In genomic region chr14:95741051-95741490, GRCh38 we compare ENCODE assay signal across 1 cellular context.
A peak's percentile ranks its signal among the peaks of the same experiment; 100 is the strongest.
TF ChIP-seq lines count a peak whose summit lies in the region.

No MANE protein-coding gene starts in this region.

TF ChIP-seq in HEK293, 187 proteins besides CTCF, POLR2A, EP300 and RAD21 (continued from another document and continues in another):
- TF ChIP-seq, protein P1, sequence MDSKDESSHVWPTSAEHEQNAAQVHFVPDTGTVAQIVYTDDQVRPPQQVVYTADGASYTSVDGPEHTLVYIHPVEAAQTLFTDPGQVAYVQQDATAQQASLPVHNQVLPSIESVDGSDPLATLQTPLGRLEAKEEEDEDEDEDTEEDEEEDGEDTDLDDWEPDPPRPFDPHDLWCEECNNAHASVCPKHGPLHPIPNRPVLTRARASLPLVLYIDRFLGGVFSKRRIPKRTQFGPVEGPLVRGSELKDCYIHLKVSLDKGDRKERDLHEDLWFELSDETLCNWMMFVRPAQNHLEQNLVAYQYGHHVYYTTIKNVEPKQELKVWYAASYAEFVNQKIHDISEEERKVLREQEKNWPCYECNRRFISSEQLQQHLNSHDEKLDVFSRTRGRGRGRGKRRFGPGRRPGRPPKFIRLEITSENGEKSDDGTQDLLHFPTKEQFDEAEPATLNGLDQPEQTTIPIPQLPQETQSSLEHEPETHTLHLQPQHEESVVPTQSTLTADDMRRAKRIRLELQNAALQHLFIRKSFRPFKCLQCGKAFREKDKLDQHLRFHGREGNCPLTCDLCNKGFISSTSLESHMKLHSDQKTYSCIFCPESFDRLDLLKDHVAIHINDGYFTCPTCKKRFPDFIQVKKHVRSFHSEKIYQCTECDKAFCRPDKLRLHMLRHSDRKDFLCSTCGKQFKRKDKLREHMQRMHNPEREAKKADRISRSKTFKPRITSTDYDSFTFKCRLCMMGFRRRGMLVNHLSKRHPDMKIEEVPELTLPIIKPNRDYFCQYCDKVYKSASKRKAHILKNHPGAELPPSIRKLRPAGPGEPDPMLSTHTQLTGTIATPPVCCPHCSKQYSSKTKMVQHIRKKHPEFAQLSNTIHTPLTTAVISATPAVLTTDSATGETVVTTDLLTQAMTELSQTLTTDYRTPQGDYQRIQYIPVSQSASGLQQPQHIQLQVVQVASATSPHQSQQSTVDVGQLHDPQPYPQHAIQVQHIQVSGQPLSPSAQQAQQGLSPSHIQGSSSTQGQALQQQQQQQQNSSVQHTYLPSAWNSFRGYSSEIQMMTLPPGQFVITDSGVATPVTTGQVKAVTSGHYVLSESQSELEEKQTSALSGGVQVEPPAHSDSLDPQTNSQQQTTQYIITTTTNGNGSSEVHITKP (tag by site-specific recombination; IDR thresholded peaks at IDR 0.05): peak; percentile 53
- 0 out of 2 replicates have a peak, but pooled peaks have one; percentile 15 for TF ChIP-seq ZFP69B (tag by site-specific recombination; IDR thresholded peaks at IDR 0.05)
- no peak for TF ChIP-seq ZNF23 (tag by site-specific recombination; IDR thresholded peaks at IDR 0.05; ENCODE audit: borderline replicate concordance)
- TF ChIP-seq TCF7L2 (IDR thresholded peaks at IDR 0.05; ENCODE audit: borderline replicate concordance, low read depth, low read length): no peak
- TF ChIP-seq, protein P2, sequence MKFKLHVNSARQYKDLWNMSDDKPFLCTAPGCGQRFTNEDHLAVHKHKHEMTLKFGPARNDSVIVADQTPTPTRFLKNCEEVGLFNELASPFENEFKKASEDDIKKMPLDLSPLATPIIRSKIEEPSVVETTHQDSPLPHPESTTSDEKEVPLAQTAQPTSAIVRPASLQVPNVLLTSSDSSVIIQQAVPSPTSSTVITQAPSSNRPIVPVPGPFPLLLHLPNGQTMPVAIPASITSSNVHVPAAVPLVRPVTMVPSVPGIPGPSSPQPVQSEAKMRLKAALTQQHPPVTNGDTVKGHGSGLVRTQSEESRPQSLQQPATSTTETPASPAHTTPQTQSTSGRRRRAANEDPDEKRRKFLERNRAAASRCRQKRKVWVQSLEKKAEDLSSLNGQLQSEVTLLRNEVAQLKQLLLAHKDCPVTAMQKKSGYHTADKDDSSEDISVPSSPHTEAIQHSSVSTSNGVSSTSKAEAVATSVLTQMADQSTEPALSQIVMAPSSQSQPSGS (tag by site-specific recombination; IDR thresholded peaks at IDR 0.05; ENCODE audit: low read depth): no peak
- TF ChIP-seq ZSCAN30 (tag by site-specific recombination; IDR thresholded peaks at IDR 0.05): peak; percentile 55; the same call in 1 of the 2 replicates
- no peak for TF ChIP-seq ZSCAN16 (tag by site-specific recombination; IDR thresholded peaks at IDR 0.05)
- TF ChIP-seq, protein P3, sequence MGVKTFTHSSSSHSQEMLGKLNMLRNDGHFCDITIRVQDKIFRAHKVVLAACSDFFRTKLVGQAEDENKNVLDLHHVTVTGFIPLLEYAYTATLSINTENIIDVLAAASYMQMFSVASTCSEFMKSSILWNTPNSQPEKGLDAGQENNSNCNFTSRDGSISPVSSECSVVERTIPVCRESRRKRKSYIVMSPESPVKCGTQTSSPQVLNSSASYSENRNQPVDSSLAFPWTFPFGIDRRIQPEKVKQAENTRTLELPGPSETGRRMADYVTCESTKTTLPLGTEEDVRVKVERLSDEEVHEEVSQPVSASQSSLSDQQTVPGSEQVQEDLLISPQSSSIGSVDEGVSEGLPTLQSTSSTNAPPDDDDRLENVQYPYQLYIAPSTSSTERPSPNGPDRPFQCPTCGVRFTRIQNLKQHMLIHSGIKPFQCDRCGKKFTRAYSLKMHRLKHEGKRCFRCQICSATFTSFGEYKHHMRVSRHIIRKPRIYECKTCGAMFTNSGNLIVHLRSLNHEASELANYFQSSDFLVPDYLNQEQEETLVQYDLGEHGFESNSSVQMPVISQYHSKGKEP (tag by site-specific recombination; IDR thresholded peaks at IDR 0.05): peak; percentile 69; the same call in 1 of the 2 replicates
- TF ChIP-seq, protein P4, sequence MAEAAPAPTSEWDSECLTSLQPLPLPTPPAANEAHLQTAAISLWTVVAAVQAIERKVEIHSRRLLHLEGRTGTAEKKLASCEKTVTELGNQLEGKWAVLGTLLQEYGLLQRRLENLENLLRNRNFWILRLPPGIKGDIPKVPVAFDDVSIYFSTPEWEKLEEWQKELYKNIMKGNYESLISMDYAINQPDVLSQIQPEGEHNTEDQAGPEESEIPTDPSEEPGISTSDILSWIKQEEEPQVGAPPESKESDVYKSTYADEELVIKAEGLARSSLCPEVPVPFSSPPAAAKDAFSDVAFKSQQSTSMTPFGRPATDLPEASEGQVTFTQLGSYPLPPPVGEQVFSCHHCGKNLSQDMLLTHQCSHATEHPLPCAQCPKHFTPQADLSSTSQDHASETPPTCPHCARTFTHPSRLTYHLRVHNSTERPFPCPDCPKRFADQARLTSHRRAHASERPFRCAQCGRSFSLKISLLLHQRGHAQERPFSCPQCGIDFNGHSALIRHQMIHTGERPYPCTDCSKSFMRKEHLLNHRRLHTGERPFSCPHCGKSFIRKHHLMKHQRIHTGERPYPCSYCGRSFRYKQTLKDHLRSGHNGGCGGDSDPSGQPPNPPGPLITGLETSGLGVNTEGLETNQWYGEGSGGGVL (tag by site-specific recombination; IDR thresholded peaks at IDR 0.05): 0 out of 2 replicates have a peak, but pooled peaks have one; percentile 25
- 0 out of 2 replicates have a peak, but pooled peaks have one; percentile 17 for TF ChIP-seq ZNF335 (tag by site-specific recombination; conservative IDR thresholded peaks at IDR 0.05)
- TF ChIP-seq ZBTB8A (tag by site-specific recombination; IDR thresholded peaks at IDR 0.05): 0 out of 2 replicates have a peak, but pooled peaks have one; percentile 12
- no peak for TF ChIP-seq ZNF626 (tag by site-specific recombination; IDR thresholded peaks at IDR 0.05)
- TF ChIP-seq, protein P5, sequence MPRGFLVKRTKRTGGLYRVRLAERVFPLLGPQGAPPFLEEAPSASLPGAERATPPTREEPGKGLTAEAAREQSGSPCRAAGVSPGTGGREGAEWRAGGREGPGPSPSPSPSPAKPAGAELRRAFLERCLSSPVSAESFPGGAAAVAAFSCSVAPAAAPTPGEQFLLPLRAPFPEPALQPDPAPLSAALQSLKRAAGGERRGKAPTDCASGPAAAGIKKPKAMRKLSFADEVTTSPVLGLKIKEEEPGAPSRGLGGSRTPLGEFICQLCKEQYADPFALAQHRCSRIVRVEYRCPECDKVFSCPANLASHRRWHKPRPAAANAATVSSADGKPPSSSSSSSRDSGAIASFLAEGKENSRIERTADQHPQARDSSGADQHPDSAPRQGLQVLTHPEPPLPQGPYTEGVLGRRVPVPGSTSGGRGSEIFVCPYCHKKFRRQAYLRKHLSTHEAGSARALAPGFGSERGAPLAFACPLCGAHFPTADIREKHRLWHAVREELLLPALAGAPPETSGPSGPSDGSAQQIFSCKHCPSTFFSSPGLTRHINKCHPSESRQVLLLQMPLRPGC (tag by site-specific recombination; IDR thresholded peaks at IDR 0.05): peak; percentile 12; the same call in 1 of the 2 replicates
- 0 out of 2 replicates have a peak, but pooled peaks have one; percentile 5 for TF ChIP-seq ZFHX2 (tag by site-specific recombination; conservative IDR thresholded peaks at IDR 0.05)
- TF ChIP-seq, protein P6, sequence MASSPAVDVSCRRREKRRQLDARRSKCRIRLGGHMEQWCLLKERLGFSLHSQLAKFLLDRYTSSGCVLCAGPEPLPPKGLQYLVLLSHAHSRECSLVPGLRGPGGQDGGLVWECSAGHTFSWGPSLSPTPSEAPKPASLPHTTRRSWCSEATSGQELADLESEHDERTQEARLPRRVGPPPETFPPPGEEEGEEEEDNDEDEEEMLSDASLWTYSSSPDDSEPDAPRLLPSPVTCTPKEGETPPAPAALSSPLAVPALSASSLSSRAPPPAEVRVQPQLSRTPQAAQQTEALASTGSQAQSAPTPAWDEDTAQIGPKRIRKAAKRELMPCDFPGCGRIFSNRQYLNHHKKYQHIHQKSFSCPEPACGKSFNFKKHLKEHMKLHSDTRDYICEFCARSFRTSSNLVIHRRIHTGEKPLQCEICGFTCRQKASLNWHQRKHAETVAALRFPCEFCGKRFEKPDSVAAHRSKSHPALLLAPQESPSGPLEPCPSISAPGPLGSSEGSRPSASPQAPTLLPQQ (tag by site-specific recombination; IDR thresholded peaks at IDR 0.05): peak; percentile 73
- TF ChIP-seq ZNF660 (tag by site-specific recombination; IDR thresholded peaks at IDR 0.05): 0 out of 2 replicates have a peak, but pooled peaks have one; percentile 23
- TF ChIP-seq TRIM28 (IDR thresholded peaks at IDR 0.05; ENCODE audit: borderline replicate concordance, low read length): peak; percentile 95
- TF ChIP-seq ZNF670 (tag by site-specific recombination; IDR thresholded peaks at IDR 0.05; ENCODE audit: low read depth): no peak
- TF ChIP-seq, protein P7, sequence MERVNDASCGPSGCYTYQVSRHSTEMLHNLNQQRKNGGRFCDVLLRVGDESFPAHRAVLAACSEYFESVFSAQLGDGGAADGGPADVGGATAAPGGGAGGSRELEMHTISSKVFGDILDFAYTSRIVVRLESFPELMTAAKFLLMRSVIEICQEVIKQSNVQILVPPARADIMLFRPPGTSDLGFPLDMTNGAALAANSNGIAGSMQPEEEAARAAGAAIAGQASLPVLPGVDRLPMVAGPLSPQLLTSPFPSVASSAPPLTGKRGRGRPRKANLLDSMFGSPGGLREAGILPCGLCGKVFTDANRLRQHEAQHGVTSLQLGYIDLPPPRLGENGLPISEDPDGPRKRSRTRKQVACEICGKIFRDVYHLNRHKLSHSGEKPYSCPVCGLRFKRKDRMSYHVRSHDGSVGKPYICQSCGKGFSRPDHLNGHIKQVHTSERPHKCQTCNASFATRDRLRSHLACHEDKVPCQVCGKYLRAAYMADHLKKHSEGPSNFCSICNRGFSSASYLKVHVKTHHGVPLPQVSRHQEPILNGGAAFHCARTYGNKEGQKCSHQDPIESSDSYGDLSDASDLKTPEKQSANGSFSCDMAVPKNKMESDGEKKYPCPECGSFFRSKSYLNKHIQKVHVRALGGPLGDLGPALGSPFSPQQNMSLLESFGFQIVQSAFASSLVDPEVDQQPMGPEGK (tag by site-specific recombination; IDR thresholded peaks at IDR 0.05): peak; percentile 27; the same call in 1 of the 2 replicates
- TF ChIP-seq KLF16 (tag by site-specific recombination; IDR thresholded peaks at IDR 0.05): 0 out of 2 replicates have a peak, but pooled peaks have one; percentile 18
- peak; percentile 65 for TF ChIP-seq SP7 (tag by site-specific recombination; IDR thresholded peaks at IDR 0.05)
- TF ChIP-seq KLF9 (tag by site-specific recombination; IDR thresholded peaks at IDR 0.05; ENCODE audit: low read depth): no peak
- TF ChIP-seq KLF1 (tag by site-specific recombination; IDR thresholded peaks at IDR 0.05): 0 out of 2 replicates have a peak, but pooled peaks have one; percentile 33
- peak; percentile 52 for TF ChIP-seq ZNF843 (tag by site-specific recombination; IDR thresholded peaks at IDR 0.05)
- TF ChIP-seq FEZF1 (tag by site-specific recombination; IDR thresholded peaks at IDR 0.05): peak; percentile 83
- peak; percentile 58; the same call in 1 of the 2 replicates for TF ChIP-seq WT1 (tag by site-specific recombination; IDR thresholded peaks at IDR 0.05)
- no peak for TF ChIP-seq ZNF777 (tag by site-specific recombination; IDR thresholded peaks at IDR 0.05; ENCODE audit: borderline replicate concordance)
- peak; percentile 73 for TF ChIP-seq ZBTB48 (tag by site-specific recombination; IDR thresholded peaks at IDR 0.05)
- TF ChIP-seq ZSCAN5A (tag by site-specific recombination; IDR thresholded peaks at IDR 0.05): no peak
- no peak for TF ChIP-seq ZNF280D (tag by site-specific recombination; IDR thresholded peaks at IDR 0.05)
- TF ChIP-seq ZNF366 (tag by site-specific recombination; conservative IDR thresholded peaks at IDR 0.05): 0 out of 2 replicates have a peak, but pooled peaks have one; percentile 18
- TF ChIP-seq SP2 (tag by site-specific recombination; IDR thresholded peaks at IDR 0.05): no peak
- TF ChIP-seq, protein P8, sequence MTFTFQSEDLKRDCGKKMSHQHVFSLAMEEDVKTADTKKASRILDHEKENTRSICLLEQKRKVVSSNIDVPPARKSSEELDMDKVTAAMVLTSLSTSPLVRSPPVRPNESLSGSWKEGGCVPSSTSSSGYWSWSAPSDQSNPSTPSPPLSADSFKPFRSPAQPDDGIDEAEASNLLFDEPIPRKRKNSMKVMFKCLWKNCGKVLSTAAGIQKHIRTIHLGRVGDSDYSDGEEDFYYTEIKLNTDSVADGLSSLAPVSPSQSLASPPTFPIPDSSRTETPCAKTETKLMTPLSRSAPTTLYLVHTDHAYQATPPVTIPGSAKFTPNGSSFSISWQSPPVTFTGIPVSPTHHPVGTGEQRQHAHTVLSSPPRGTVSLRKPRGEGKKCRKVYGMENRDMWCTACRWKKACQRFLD (tag by site-specific recombination; IDR thresholded peaks at IDR 0.05): no peak
